Comparison of ENCODE assay signal across 7 cellular contexts in the genomic region with DNA sequence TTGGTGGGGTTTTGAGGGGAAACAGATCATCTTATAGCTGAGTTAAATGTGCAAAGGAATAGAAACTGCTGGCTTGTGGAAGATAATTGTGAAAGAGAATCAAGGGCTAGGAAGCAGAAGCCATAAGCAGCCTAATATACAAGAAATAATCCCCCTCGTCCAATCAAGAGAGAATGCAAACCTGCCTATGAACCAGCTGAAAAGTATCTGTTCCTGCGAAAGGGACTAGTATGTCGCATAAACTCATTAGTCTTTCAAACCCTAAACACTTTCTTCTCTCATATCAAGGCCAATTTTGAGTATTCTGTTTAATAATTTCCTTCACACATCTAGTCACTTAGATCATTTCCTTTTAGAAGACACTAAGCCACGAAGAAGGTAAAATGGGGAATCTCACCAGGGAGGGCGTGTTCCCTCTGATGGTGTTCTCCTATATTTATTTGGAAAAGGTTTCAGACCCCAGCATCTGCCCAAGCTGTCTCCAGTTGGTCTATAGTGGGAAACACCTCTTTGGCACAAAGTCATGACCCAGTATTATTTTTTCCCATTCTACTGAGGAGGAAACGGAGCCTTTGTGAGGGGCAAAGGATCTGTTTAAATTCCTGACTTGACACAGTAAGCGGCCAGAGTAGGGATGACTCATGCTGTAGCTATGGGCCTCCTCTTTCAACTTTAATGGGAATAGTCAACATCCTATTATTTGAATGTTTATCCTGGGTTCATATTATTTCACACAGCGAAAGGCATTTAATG.
DNase-seq lines count a peak whose midpoint lies in the region; ATAC-seq and TF ChIP-seq lines count a peak whose summit lies in the region.

No MANE protein-coding gene starts in this region.

- POLR2A ChIA-PET in HEK293 (lab: Yijun Ruan, JAX): interaction anchor here (1.0 kb wide), 1 partner anchor 92 kb away, joined by 3 read pairs; no protein-coding TSS in a partner anchor

- H3K27me3 ChIP-seq in adipocyte (replicated peaks; ENCODE audit: control insufficient read depth, insufficient read depth, low read length): no peaks in the 10 kb centered on the region

- H3K27ac ChIP-seq in HEK293 (ENCODE audit: extremely low read depth, low read depth, low read length): no peak overlapping the region

- CTCF ChIA-PET in HEK293 (lab: Yijun Ruan, JAX): no interaction called here

- H3K9me3 ChIP-seq in HEK293 (ENCODE audit: control insufficient read depth, insufficient read depth, low read depth, low read length) (no peaks in the 10 kb centered on the region), adipocyte (ENCODE audit: control insufficient read depth, low read length) (no peaks in the 10 kb centered on the region)

- DNase-seq in adipocyte (ENCODE audit: low read depth) (peak; percentile 19), iPS DF 4.7 (ENCODE audit: extremely low read depth, low spot score) (peak; percentile 76), stromal cell of bone marrow (ENCODE audit: low read depth) (peak; percentile 31)

- H3K4me1 ChIP-seq in HEK293 (ENCODE audit: control insufficient read depth, insufficient read depth, low read length) (no peaks in the 10 kb centered on the region), adipocyte (ENCODE audit: control insufficient read depth, insufficient read depth, low read length) (peaks cover 12% of the 10 kb centered on the region)

- no peak for TF ChIP-seq CTCF in HEK293 (tag by site-specific recombination; IDR thresholded peaks at IDR 0.05)

- no peaks in the 10 kb centered on the region for H3K36me3 ChIP-seq in HEK293 (ENCODE audit: control insufficient read depth in 2 of 2, insufficient read depth in 1 of 2, low read length in 2 of 2)
- H3K36me3 ChIP-seq in adipocyte (ENCODE audit: control insufficient read depth, insufficient read depth, low read length, severe bottlenecking): no peaks in the 10 kb centered on the region

- no peak overlapping the region for H3K9ac ChIP-seq in adipocyte (ENCODE audit: low read length)

- H3K4me3 ChIP-seq in HEK293 (ENCODE audit: low read depth, low read length): no peak overlapping the region; the same call in 1 of the 2 replicates
- no peak overlapping the region for H3K4me3 ChIP-seq in adipocyte (ENCODE audit: low read length)

- ATAC-seq in HG02840 (IDR thresholded peaks at IDR 0.05; ENCODE audit: low FRiP score, unreplicated experiment) (no peak), GM21528 (IDR thresholded peaks at IDR 0.05; ENCODE audit: low FRiP score, unreplicated experiment) (no peak), GM21576 (IDR thresholded peaks at IDR 0.05; ENCODE audit: unreplicated experiment) (no peak)

TF ChIP-seq in HEK293, 187 proteins besides CTCF, POLR2A, EP300 and RAD21:
- TF ChIP-seq KLF10 (tag by site-specific recombination; IDR thresholded peaks at IDR 0.05) (peak; percentile 62; the same call in 1 of the 2 replicates), KLF8 (tag by site-specific recombination; IDR thresholded peaks at IDR 0.05) (no peak), GLIS1 (tag by site-specific recombination; IDR thresholded peaks at IDR 0.05) (peak; percentile 69), ZEB2 (tag by site-specific recombination; IDR thresholded peaks at IDR 0.05) (peak; percentile 71), WT1 (tag by site-specific recombination; IDR thresholded peaks at IDR 0.05) (0 out of 2 replicates have a peak, but pooled peaks have one; percentile 49), ZNF394 (tag by site-specific recombination; IDR thresholded peaks at IDR 0.05; ENCODE audit: borderline replicate concordance) (0 out of 2 replicates have a peak, but pooled peaks have one; percentile 18), ZSCAN30 (tag by site-specific recombination; IDR thresholded peaks at IDR 0.05) (peak; percentile 64; the same call in 1 of the 2 replicates), ZNF660 (tag by site-specific recombination; IDR thresholded peaks at IDR 0.05) (peak; percentile 39; the same call in 1 of the 2 replicates), ZFP37 (tag by site-specific recombination; IDR thresholded peaks at IDR 0.05) (no peak), SP7 (tag by site-specific recombination; IDR thresholded peaks at IDR 0.05) (peak; percentile 73), GLI2 (tag by site-specific recombination; IDR thresholded peaks at IDR 0.05; ENCODE audit: borderline replicate concordance, low read depth) (no peak), ZNF121 (tag by site-specific recombination; IDR thresholded peaks at IDR 0.05) (no peak), ZNF146 (tag by site-specific recombination; IDR thresholded peaks at IDR 0.05) (0 out of 2 replicates have a peak, but pooled peaks have one; percentile 65), ZNF600 (tag by site-specific recombination; IDR thresholded peaks at IDR 0.05) (0 out of 2 replicates have a peak, but pooled peaks have one; percentile 25), ZNF24 (tag by site-specific recombination; IDR thresholded peaks at IDR 0.05) (0 out of 2 replicates have a peak, but pooled peaks have one; percentile 32)
- TF ChIP-seq, protein P1, sequence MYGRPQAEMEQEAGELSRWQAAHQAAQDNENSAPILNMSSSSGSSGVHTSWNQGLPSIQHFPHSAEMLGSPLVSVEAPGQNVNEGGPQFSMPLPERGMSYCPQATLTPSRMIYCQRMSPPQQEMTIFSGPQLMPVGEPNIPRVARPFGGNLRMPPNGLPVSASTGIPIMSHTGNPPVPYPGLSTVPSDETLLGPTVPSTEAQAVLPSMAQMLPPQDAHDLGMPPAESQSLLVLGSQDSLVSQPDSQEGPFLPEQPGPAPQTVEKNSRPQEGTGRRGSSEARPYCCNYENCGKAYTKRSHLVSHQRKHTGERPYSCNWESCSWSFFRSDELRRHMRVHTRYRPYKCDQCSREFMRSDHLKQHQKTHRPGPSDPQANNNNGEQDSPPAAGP (tag by site-specific recombination; IDR thresholded peaks at IDR 0.05): no peak
- TF ChIP-seq, protein P2, sequence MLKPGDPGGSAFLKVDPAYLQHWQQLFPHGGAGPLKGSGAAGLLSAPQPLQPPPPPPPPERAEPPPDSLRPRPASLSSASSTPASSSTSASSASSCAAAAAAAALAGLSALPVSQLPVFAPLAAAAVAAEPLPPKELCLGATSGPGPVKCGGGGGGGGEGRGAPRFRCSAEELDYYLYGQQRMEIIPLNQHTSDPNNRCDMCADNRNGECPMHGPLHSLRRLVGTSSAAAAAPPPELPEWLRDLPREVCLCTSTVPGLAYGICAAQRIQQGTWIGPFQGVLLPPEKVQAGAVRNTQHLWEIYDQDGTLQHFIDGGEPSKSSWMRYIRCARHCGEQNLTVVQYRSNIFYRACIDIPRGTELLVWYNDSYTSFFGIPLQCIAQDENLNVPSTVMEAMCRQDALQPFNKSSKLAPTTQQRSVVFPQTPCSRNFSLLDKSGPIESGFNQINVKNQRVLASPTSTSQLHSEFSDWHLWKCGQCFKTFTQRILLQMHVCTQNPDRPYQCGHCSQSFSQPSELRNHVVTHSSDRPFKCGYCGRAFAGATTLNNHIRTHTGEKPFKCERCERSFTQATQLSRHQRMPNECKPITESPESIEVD (tag by site-specific recombination; IDR thresholded peaks at IDR 0.05): peak; percentile 63

Comparison
In these comparisons a context has a peak if more than half of its experiments do, and no peak if none do; other contexts are left out.
1. DNase-seq: peak in every context shown above with its lines; median percentile 76 in iPS DF 4.7; 31 in stromal cell of bone marrow; 19 in adipocyte.